ENCODE assay signal across 20 cellular contexts in the genomic region with DNA sequence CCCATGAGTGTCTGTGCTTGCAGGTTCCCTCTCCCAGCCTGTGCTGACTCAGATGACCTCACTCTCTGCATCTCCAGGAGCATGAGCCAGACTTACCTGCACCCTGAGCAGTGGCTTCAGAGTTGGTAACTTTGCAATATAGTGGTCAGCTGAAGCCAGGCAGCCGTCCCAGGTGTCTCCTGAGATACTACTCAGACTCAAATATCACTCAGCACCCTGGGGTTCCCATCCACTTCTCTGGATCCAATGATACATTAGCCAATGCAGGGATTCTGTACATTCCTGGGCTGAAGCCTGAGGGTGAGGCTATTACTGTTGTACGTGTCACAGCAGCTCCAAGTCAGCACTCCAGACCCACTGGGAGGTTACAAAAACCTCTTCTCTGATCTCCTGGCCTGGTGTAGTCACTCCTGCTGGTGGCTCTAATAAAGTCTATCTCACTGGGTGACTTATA.
"Had no signal": no experiment of that assay in that cellular context is flagged by ENCODE, and none has a peak within 500 bp of the region (broad histone marks: within the 10 kb centered on the region; RNA-seq: fewer than 3 reads in every experiment).

No MANE protein-coding gene starts in this region.

- H3K27me3 ChIP-seq: adrenal gland, colonic mucosa, pancreas, tibial artery, uterus had no signal

- H3K9me3 ChIP-seq: adrenal gland, colonic mucosa, lower lobe of right lung, pancreas, tibial artery, uterus had no signal

- H3K4me1 ChIP-seq: adrenal gland, colonic mucosa, lower lobe of right lung, pancreas, uterus had no signal

- H3K27ac ChIP-seq: adrenal gland, colonic mucosa, lower lobe of right lung, pancreas, tibial artery, uterus had no signal

- DNase-seq: activated CD4-positive, alpha-beta T cell treated with anti-CD3 and anti-CD28 coated beads, Interleukin-2, amount 50 U/mL, for 4 hours; activated CD4-positive, CD25-positive, alpha-beta regulatory T cell treated with anti-CD3 and anti-CD28 coated beads, Interleukin-2, amount 50 U/mL, for 72 hours; activated naive CD4-positive, alpha-beta T cell treated with anti-CD3 and anti-CD28 coated beads, Interleukin-2, amount 50 U/mL, for 16 hours; adrenal gland; caudate nucleus; colonic mucosa; foreskin melanocyte; head of caudate nucleus; immature natural killer cell; left colon; lower lobe of right lung; naive B cell; pancreas; retina; stimulated activated CD4-positive, alpha-beta T cell treated with anti-CD3 and anti-CD28 coated beads, Interleukin-2, amount 100 ng/mL, for 48 hours; stimulated activated naive CD4-positive, alpha-beta T cell; T-cell; T-helper 9 cell; tibial artery; uterus had no signal

- H3K36me3 ChIP-seq: adrenal gland, colonic mucosa, lower lobe of right lung, pancreas, tibial artery, uterus had no signal

- FAIRE-seq: pancreas had no signal

- ATAC-seq: left colon, lower lobe of right lung, pancreas, T-cell had no signal

- H3K4me3 ChIP-seq: adrenal gland, colonic mucosa, lower lobe of right lung, pancreas, tibial artery, uterus had no signal
